ENCODE assay signal across 9 cellular contexts in the genomic region with DNA sequence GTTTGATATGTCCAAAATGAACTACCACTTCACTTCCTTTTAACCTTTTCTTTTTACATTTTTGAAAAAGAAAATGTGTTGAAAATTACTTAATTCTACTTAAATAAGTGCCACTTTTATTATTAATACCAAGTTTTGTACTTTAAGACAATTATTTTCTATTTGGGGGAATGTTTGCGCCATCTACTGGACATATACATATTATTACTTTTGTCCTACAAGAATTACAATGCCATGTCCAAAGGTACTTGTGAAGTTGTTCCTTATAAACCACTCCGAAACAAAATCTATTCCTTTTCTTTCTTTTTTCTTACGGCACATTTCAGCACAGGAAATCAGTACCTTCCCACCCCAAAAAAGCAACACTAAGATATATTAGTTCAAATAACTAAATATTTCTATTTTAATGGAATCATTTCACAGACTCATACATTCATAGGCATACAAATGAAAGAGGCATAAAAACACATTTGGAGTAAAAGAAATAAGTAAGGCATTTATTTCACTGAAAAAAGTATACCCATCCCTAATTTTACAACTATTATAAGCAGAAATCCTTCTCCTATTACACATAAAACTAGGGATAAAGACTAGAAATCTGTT.
A peak's percentile ranks its signal among the peaks of the same experiment; 100 is the strongest.
DNase-seq lines count a peak whose midpoint lies in the region; ATAC-seq and TF ChIP-seq lines count a peak whose summit lies in the region.
"Had no signal": no experiment of that assay in that cellular context is flagged by ENCODE, and none has a peak within 500 bp of the region (broad histone marks: within the 10 kb centered on the region; RNA-seq: fewer than 3 reads in every experiment).

No MANE protein-coding gene starts in this region.

- H3K27ac Mint-ChIP-seq in Caco-2 (ENCODE audit: unreplicated experiment): no peak overlapping the region
- H3K27ac Mint-ChIP-seq in activated CD4-positive, alpha-beta T cell treated with anti-CD3 and anti-CD28 coated beads, Interleukin-2, amount 10 ng/mL, durations not matched to agents 24 days and 14 days: no peak overlapping the region
- no peak overlapping the region for H3K27ac Mint-ChIP-seq in activated T-helper 1 cell treated with anti-CD3 and anti-CD28 coated beads, Interleukin-12 subunit alpha, Interleukin-12 subunit beta, Interleukin-2, Interleukin-4 antibody, amounts not matched to agents 30 ng/mL and 10 ng/mL and 1 ng/mL, durations not matched to agents 14 hours and 24 hours and 36 hours

- H3K4me2 ChIP-seq in OCI-LY7 (ENCODE audit: low read length): no peak overlapping the region

- CTCF ChIA-PET in Caco-2 (lab: Charles Lee) (no interaction called here), OCI-LY7 (lab: Charles Lee; ENCODE audit: unreplicated experiment) (no interaction called here)

- TF ChIP-seq POLR2A in esophagus muscularis mucosa (IDR thresholded peaks at IDR 0.05; ENCODE audit: low read depth): no peak
- no peak for TF ChIP-seq POLR2A in prostate gland (IDR thresholded peaks at IDR 0.05)

- H3K4me1 Mint-ChIP-seq in Caco-2 (ENCODE audit: low read depth, unreplicated experiment): no peaks in the 10 kb centered on the region
- H3K4me1 Mint-ChIP-seq in activated CD4-positive, alpha-beta T cell treated with anti-CD3 and anti-CD28 coated beads, Interleukin-2, amount 10 ng/mL, durations not matched to agents 24 days and 14 days: no peaks in the 10 kb centered on the region
- H3K4me1 Mint-ChIP-seq in activated T-helper 1 cell treated with anti-CD3 and anti-CD28 coated beads, Interleukin-12 subunit alpha, Interleukin-12 subunit beta, Interleukin-2, Interleukin-4 antibody, amounts not matched to agents 30 ng/mL and 10 ng/mL and 1 ng/mL, durations not matched to agents 14 hours and 24 hours and 36 hours (ENCODE audit: low read depth): no peaks in the 10 kb centered on the region

- 36% methylated on average over 3 of the region's 3 CpGs for WGBS in esophagus muscularis mucosa
- 16% methylated on average over 3 of the region's 3 CpGs for WGBS in prostate gland

- DNase-seq in Caco-2: peak in 1 of 2 experiments; percentile 6
- peak; percentile 40 for DNase-seq in OCI-LY7 (ENCODE audit: low spot score)
- DNase-seq in esophagus muscularis mucosa (ENCODE audit: extremely low spot score): no peak
- DNase-seq in prostate gland (ENCODE audit: low spot score): no peak
- no peak for DNase-seq in activated CD4-positive, alpha-beta T cell treated with anti-CD3 and anti-CD28 coated beads, Interleukin-2, amount 10 ng/mL, durations not matched to agents 24 days and 14 days
- DNase-seq in activated T-helper 1 cell treated with anti-CD3 and anti-CD28 coated beads, Interleukin-12 subunit alpha, Interleukin-12 subunit beta, Interleukin-2, Interleukin-4 antibody, amounts not matched to agents 30 ng/mL and 10 ng/mL and 1 ng/mL, durations not matched to agents 14 hours and 24 hours and 36 hours (ENCODE audit: low spot score): no peak

- H3K9me3 Mint-ChIP-seq in Caco-2 (ENCODE audit: unreplicated experiment): no peaks in the 10 kb centered on the region
- H3K9me3 Mint-ChIP-seq in activated CD4-positive, alpha-beta T cell treated with anti-CD3 and anti-CD28 coated beads, Interleukin-2, amount 10 ng/mL, durations not matched to agents 24 days and 14 days: no peaks in the 10 kb centered on the region
- H3K9me3 Mint-ChIP-seq in activated T-helper 1 cell treated with anti-CD3 and anti-CD28 coated beads, Interleukin-12 subunit alpha, Interleukin-12 subunit beta, Interleukin-2, Interleukin-4 antibody, amounts not matched to agents 30 ng/mL and 10 ng/mL and 1 ng/mL, durations not matched to agents 14 hours and 24 hours and 36 hours: no peaks in the 10 kb centered on the region

- H3K9me2 ChIP-seq in OCI-LY7 (ENCODE audit: insufficient read depth, low read length): no peaks in the 10 kb centered on the region

- H2AFZ ChIP-seq in OCI-LY7 (ENCODE audit: low read length): no peak overlapping the region

- intact Hi-C loops in Caco-2 (cut with micrococcal nuclease; ENCODE audit: unreplicated experiment) (loop anchor here (1.0 to 5.0 kb wide), 4 partner anchors 232 to 515 kb away; no protein-coding TSS in a partner anchor), OCI-LY7 (cut with micrococcal nuclease; ENCODE audit: unreplicated experiment) (loop anchor here (1.0 kb wide), 1 partner anchor 310 kb away; no protein-coding TSS in a partner anchor), esophagus muscularis mucosa (cut with DNase I) (loop anchor here (10.0 kb wide), 1 partner anchor 314 kb away; no protein-coding TSS in a partner anchor), prostate gland (cut with DNase I) (loop anchor here (5.0 kb wide), 1 partner anchor 312 kb away; no protein-coding TSS in a partner anchor)
- intact Hi-C loops in activated CD4-positive, alpha-beta T cell treated with anti-CD3 and anti-CD28 coated beads, Interleukin-2, amount 10 ng/mL, durations not matched to agents 24 days and 14 days (cut with micrococcal nuclease): loop anchor here (2.0 kb wide), 1 partner anchor 310 kb away; no protein-coding TSS in a partner anchor
- intact Hi-C loops in activated T-helper 1 cell treated with anti-CD3 and anti-CD28 coated beads, Interleukin-12 subunit alpha, Interleukin-12 subunit beta, Interleukin-2, Interleukin-4 antibody, amounts not matched to agents 30 ng/mL and 10 ng/mL and 1 ng/mL, durations not matched to agents 14 hours and 24 hours and 36 hours (cut with micrococcal nuclease): loop anchor here (1.0 kb wide), 2 partner anchors 310 to 436 kb away; no protein-coding TSS in a partner anchor

- H4K20me1 ChIP-seq in OCI-LY7 (ENCODE audit: insufficient read depth, low read length): no peaks in the 10 kb centered on the region

- no peaks in the 10 kb centered on the region for H3K36me3 ChIP-seq in Caco-2 (ENCODE audit: control insufficient read depth, insufficient read depth, low read length)
- no peaks in the 10 kb centered on the region for H3K36me3 ChIP-seq in OCI-LY7 (ENCODE audit: insufficient read depth, low read length)
- no peaks in the 10 kb centered on the region for H3K36me3 ChIP-seq in esophagus muscularis mucosa
- H3K36me3 ChIP-seq in prostate gland: no peaks in the 10 kb centered on the region

- H3K27me3 Mint-ChIP-seq in Caco-2 (ENCODE audit: insufficient read depth, unreplicated experiment): peaks cover 2% of the 10 kb centered on the region
- H3K27me3 Mint-ChIP-seq in activated CD4-positive, alpha-beta T cell treated with anti-CD3 and anti-CD28 coated beads, Interleukin-2, amount 10 ng/mL, durations not matched to agents 24 days and 14 days: no peaks in the 10 kb centered on the region
- no peaks in the 10 kb centered on the region for H3K27me3 Mint-ChIP-seq in activated T-helper 1 cell treated with anti-CD3 and anti-CD28 coated beads, Interleukin-12 subunit alpha, Interleukin-12 subunit beta, Interleukin-2, Interleukin-4 antibody, amounts not matched to agents 30 ng/mL and 10 ng/mL and 1 ng/mL, durations not matched to agents 14 hours and 24 hours and 36 hours (ENCODE audit: insufficient read depth)

- TF ChIP-seq CTCF in Caco-2 (IDR thresholded peaks at IDR 0.05; ENCODE audit: insufficient read depth in 1 of 2, low read depth in 1 of 2, low read length in 1 of 2, severe bottlenecking in 1 of 2, unreplicated experiment in 1 of 2): peak; percentile 52
- TF ChIP-seq CTCF in OCI-LY7 (conservative IDR thresholded peaks at IDR 0.05; ENCODE audit: low read length): peak; percentile 89
- TF ChIP-seq CTCF in esophagus muscularis mucosa (IDR thresholded peaks at IDR 0.05): peak; percentile 33 to 55 (median 41)
- peak in 3 of 4 experiments; percentile 51 to 62 (median 54) for TF ChIP-seq CTCF in prostate gland (IDR thresholded peaks at IDR 0.05)

- POLR2A ChIA-PET in Caco-2 (lab: Charles Lee): no interaction called here
- POLR2A ChIA-PET in OCI-LY7 (lab: Charles Lee): no interaction called here

- H3K9me3 ChIP-seq in Caco-2: no peaks in the 10 kb centered on the region
- H3K9me3 ChIP-seq in OCI-LY7 (ENCODE audit: low read length): no peaks in the 10 kb centered on the region
- no peaks in the 10 kb centered on the region for H3K9me3 ChIP-seq in esophagus muscularis mucosa
- no peaks in the 10 kb centered on the region for H3K9me3 ChIP-seq in prostate gland

- H3K4me3 ChIP-seq in Caco-2 (ENCODE audit: low read depth, low read length): no peak overlapping the region
- H3K4me3 ChIP-seq in OCI-LY7 (ENCODE audit: low read depth, low read length, poor library complexity, severe bottlenecking): no peak overlapping the region
- no peak overlapping the region for H3K4me3 ChIP-seq in esophagus muscularis mucosa
- H3K4me3 ChIP-seq in prostate gland: no peak overlapping the region
- H3K4me3 ChIP-seq: lung had no signal

- no peaks in the 10 kb centered on the region for H3K79me2 ChIP-seq in OCI-LY7 (ENCODE audit: insufficient read depth, low read depth, low read length)

- no peak overlapping the region for H3K4me3 Mint-ChIP-seq in Caco-2 (ENCODE audit: unreplicated experiment)
- H3K4me3 Mint-ChIP-seq in activated CD4-positive, alpha-beta T cell treated with anti-CD3 and anti-CD28 coated beads, Interleukin-2, amount 10 ng/mL, durations not matched to agents 24 days and 14 days: no peak overlapping the region
- H3K4me3 Mint-ChIP-seq in activated T-helper 1 cell treated with anti-CD3 and anti-CD28 coated beads, Interleukin-12 subunit alpha, Interleukin-12 subunit beta, Interleukin-2, Interleukin-4 antibody, amounts not matched to agents 30 ng/mL and 10 ng/mL and 1 ng/mL, durations not matched to agents 14 hours and 24 hours and 36 hours: no peak overlapping the region

- BruUV-seq in Caco-2 (replicated peaks; lab: Mats Ljungman, UMichigan) (no TSS peak), OCI-LY7 (replicated peaks; lab: Mats Ljungman, UMichigan) (no TSS peak)

- no peaks in the 10 kb centered on the region for H3K4me1 ChIP-seq in Caco-2
- no peaks in the 10 kb centered on the region for H3K4me1 ChIP-seq in OCI-LY7 (ENCODE audit: insufficient read depth, low read length, poor library complexity, severe bottlenecking)
- H3K4me1 ChIP-seq in esophagus muscularis mucosa: no peaks in the 10 kb centered on the region
- H3K4me1 ChIP-seq in prostate gland (replicated peaks): no peaks in the 10 kb centered on the region

- H3K27ac ChIP-seq in OCI-LY7 (ENCODE audit: low read depth, low read length, poor library complexity, severe bottlenecking) (no peak overlapping the region), esophagus muscularis mucosa (replicated peaks in 1 of 4) (no peak overlapping the region), prostate gland (no peak overlapping the region)

- no peaks in the 10 kb centered on the region for H3K36me3 Mint-ChIP-seq in Caco-2 (ENCODE audit: insufficient read depth, unreplicated experiment)
- H3K36me3 Mint-ChIP-seq in activated CD4-positive, alpha-beta T cell treated with anti-CD3 and anti-CD28 coated beads, Interleukin-2, amount 10 ng/mL, durations not matched to agents 24 days and 14 days (ENCODE audit: low read depth): no peaks in the 10 kb centered on the region
- no peaks in the 10 kb centered on the region for H3K36me3 Mint-ChIP-seq in activated T-helper 1 cell treated with anti-CD3 and anti-CD28 coated beads, Interleukin-12 subunit alpha, Interleukin-12 subunit beta, Interleukin-2, Interleukin-4 antibody, amounts not matched to agents 30 ng/mL and 10 ng/mL and 1 ng/mL, durations not matched to agents 14 hours and 24 hours and 36 hours (ENCODE audit: low read depth)

- ATAC-seq in HG03342 (IDR thresholded peaks at IDR 0.05; ENCODE audit: unreplicated experiment): peak; percentile 48
- no peak for ATAC-seq in GM21529 (IDR thresholded peaks at IDR 0.05; ENCODE audit: unreplicated experiment)

- H3K27me3 ChIP-seq in Caco-2 (replicated peaks; ENCODE audit: control insufficient read depth, insufficient read depth, low read length): no peaks in the 10 kb centered on the region
- no peaks in the 10 kb centered on the region for H3K27me3 ChIP-seq in esophagus muscularis mucosa
- no peaks in the 10 kb centered on the region for H3K27me3 ChIP-seq in prostate gland (replicated peaks; ENCODE audit: insufficient read depth)

- TF ChIP-seq EP300 in esophagus muscularis mucosa (IDR thresholded peaks at IDR 0.05): no peak
